Comparison of ENCODE assay signal across 14 cellular contexts in genomic region chr9:89579741-89580395, GRCh38. TPM values are rescaled to one million over a fixed set of nuclear protein-coding genes. Genes with fewer than 3 reads are reported as not detected.
DNase-seq lines count a peak whose midpoint lies in the region; ATAC-seq lines count a peak whose summit lies in the region.
"Had no signal": no experiment of that assay in that cellular context is flagged by ENCODE, and none has a peak within 500 bp of the region (broad histone marks: within the 10 kb centered on the region; RNA-seq: fewer than 3 reads in every experiment).

No MANE protein-coding gene starts in this region.

- peak; percentile 93 for ATAC-seq in activated CD8-positive, alpha-beta memory T cell treated with anti-CD3 and anti-CD28 coated beads, Interleukin-2, amount 10 ng/mL, durations not matched to agents 7 days and 5 days
- peak; percentile 91 for ATAC-seq in activated CD8-positive, alpha-beta T cell treated with anti-CD3 and anti-CD28 coated beads, Interleukin-2, amount 10 ng/mL, durations not matched to agents 7 days and 5 days

- H3K27ac Mint-ChIP-seq in activated CD8-positive, alpha-beta memory T cell treated with anti-CD3 and anti-CD28 coated beads, Interleukin-2, amount 10 ng/mL, durations not matched to agents 7 days and 5 days, result peak overlapping the region; percentile 82
- peak overlapping the region; percentile 65 for H3K27ac Mint-ChIP-seq in activated CD8-positive, alpha-beta T cell treated with anti-CD3 and anti-CD28 coated beads, Interleukin-2, amount 10 ng/mL, durations not matched to agents 7 days and 5 days

- CTCF ChIA-PET in activated CD8-positive, alpha-beta memory T cell treated with anti-CD3 and anti-CD28 coated beads, Interleukin-2, amount 10 ng/mL, durations not matched to agents 7 days and 5 days (lab: Charles Lee), result interaction anchor here (1.0 to 2.9 kb wide), 3 partner anchors 14 to 24 kb away, joined by 5 to 9 read pairs (median 9); no protein-coding TSS in a partner anchor
- CTCF ChIA-PET in activated CD8-positive, alpha-beta T cell treated with anti-CD3 and anti-CD28 coated beads, Interleukin-2, amount 10 ng/mL, durations not matched to agents 7 days and 5 days (lab: Charles Lee), result interaction anchor here (1.9 to 2.1 kb wide), 2 partner anchors 14 to 522 kb away, joined by 5 to 11 read pairs; no protein-coding TSS in a partner anchor

- H3K4me1 Mint-ChIP-seq in activated CD8-positive, alpha-beta memory T cell treated with anti-CD3 and anti-CD28 coated beads, Interleukin-2, amount 10 ng/mL, durations not matched to agents 7 days and 5 days, result peaks cover 18% of the 10 kb centered on the region
- peaks cover 26% of the 10 kb centered on the region for H3K4me1 Mint-ChIP-seq in activated CD8-positive, alpha-beta T cell treated with anti-CD3 and anti-CD28 coated beads, Interleukin-2, amount 10 ng/mL, durations not matched to agents 7 days and 5 days (ENCODE audit: low read depth)

- peak; percentile 86 for DNase-seq in activated CD8-positive, alpha-beta memory T cell treated with anti-CD3 and anti-CD28 coated beads, Interleukin-2, amount 10 ng/mL, durations not matched to agents 7 days and 5 days
- DNase-seq in activated CD8-positive, alpha-beta memory T cell treated with anti-CD3 and anti-CD28 coated beads for 24 hours, result no peak
- DNase-seq in M059J (ENCODE audit: low read depth) (peak; percentile 60), NCI-H187 (lab: John Stamatoyannopoulos, UW) (no peak), COLO829 (ENCODE audit: low spot score) (no peak), NCI-H446 treated with DMSO at 0.1 percent for 48 hours (lab: John Stamatoyannopoulos, UW) (no peak)
- peak; percentile 78 for DNase-seq in activated CD8-positive, alpha-beta T cell treated with anti-CD3 and anti-CD28 coated beads, Interleukin-2, amount 10 ng/mL, durations not matched to agents 7 days and 5 days
- peak; percentile 44 for DNase-seq in stimulated activated CD8-positive, alpha-beta memory T cell treated with anti-CD3 and anti-CD28 coated beads, Interleukin-4, amount 100 ng/mL, for 48 hours
- DNase-seq: ACHN, DMS53, NCI-H2081 treated with DMSO at 0.1 percent for 48 hours, ovary, transverse colon had no signal

- POLR2A ChIA-PET in activated CD8-positive, alpha-beta T cell treated with anti-CD3 and anti-CD28 coated beads, Interleukin-2, amount 10 ng/mL, durations not matched to agents 7 days and 5 days (lab: Charles Lee), result no interaction called here

- peaks cover 5% of the 10 kb centered on the region for H3K36me3 Mint-ChIP-seq in activated CD8-positive, alpha-beta memory T cell treated with anti-CD3 and anti-CD28 coated beads, Interleukin-2, amount 10 ng/mL, durations not matched to agents 7 days and 5 days
- no peaks in the 10 kb centered on the region for H3K36me3 Mint-ChIP-seq in activated CD8-positive, alpha-beta T cell treated with anti-CD3 and anti-CD28 coated beads, Interleukin-2, amount 10 ng/mL, durations not matched to agents 7 days and 5 days (ENCODE audit: low read depth)

- peaks cover 6% of the 10 kb centered on the region for H3K9me3 Mint-ChIP-seq in activated CD8-positive, alpha-beta memory T cell treated with anti-CD3 and anti-CD28 coated beads, Interleukin-2, amount 10 ng/mL, durations not matched to agents 7 days and 5 days (ENCODE audit: low read depth)
- no peaks in the 10 kb centered on the region for H3K9me3 Mint-ChIP-seq in activated CD8-positive, alpha-beta T cell treated with anti-CD3 and anti-CD28 coated beads, Interleukin-2, amount 10 ng/mL, durations not matched to agents 7 days and 5 days (ENCODE audit: insufficient read depth)

- H3K27me3 Mint-ChIP-seq in activated CD8-positive, alpha-beta memory T cell treated with anti-CD3 and anti-CD28 coated beads, Interleukin-2, amount 10 ng/mL, durations not matched to agents 7 days and 5 days, result peaks cover 67% of the 10 kb centered on the region
- H3K27me3 Mint-ChIP-seq in activated CD8-positive, alpha-beta T cell treated with anti-CD3 and anti-CD28 coated beads, Interleukin-2, amount 10 ng/mL, durations not matched to agents 7 days and 5 days (ENCODE audit: low read depth), result peaks cover 45% of the 10 kb centered on the region

- no peak overlapping the region for H3K4me3 Mint-ChIP-seq in activated CD8-positive, alpha-beta memory T cell treated with anti-CD3 and anti-CD28 coated beads, Interleukin-2, amount 10 ng/mL, durations not matched to agents 7 days and 5 days
- no peak overlapping the region for H3K4me3 Mint-ChIP-seq in activated CD8-positive, alpha-beta T cell treated with anti-CD3 and anti-CD28 coated beads, Interleukin-2, amount 10 ng/mL, durations not matched to agents 7 days and 5 days

RNA-seq across cellular contexts. Expression of gene GADD45G, which starts 24.9 kb away (rescaled TPM):
- total RNA-seq in activated CD8-positive, alpha-beta memory T cell treated with anti-CD3 and anti-CD28 coated beads, Interleukin-2, amount 10 ng/mL, durations not matched to agents 7 days and 5 days, result 10 to 100 TPM; 12.9 to 38.5 TPM
- 0.32 and 0.49 TPM in 2 replicates for total RNA-seq in M059J (2014; rRNA removed; shearing (Covaris generic))
- total RNA-seq in activated CD8-positive, alpha-beta T cell treated with anti-CD3 and anti-CD28 coated beads, Interleukin-2, amount 10 ng/mL, durations not matched to agents 7 days and 5 days, result 1 to 10 TPM; 7.4 to 7.7 TPM
- total RNA-seq: lung microvascular endothelial cell had no signal

Comparison
In these comparisons a context has a peak if more than half of its experiments do, and no peak if none do; other contexts are left out.
1. DNase-seq: peak in activated CD8-positive, alpha-beta memory T cell treated with anti-CD3 and anti-CD28 coated beads, Interleukin-2, amount 10 ng/mL, durations not matched to agents 7 days and 5 days (single experiment), M059J (single experiment), activated CD8-positive, alpha-beta T cell treated with anti-CD3 and anti-CD28 coated beads, Interleukin-2, amount 10 ng/mL, durations not matched to agents 7 days and 5 days (single experiment) and stimulated activated CD8-positive, alpha-beta memory T cell treated with anti-CD3 and anti-CD28 coated beads, Interleukin-4, amount 100 ng/mL, for 48 hours (single experiment); none in activated CD8-positive, alpha-beta memory T cell treated with anti-CD3 and anti-CD28 coated beads for 24 hours (single experiment), NCI-H187 (0 of 2), COLO829 (single experiment) and NCI-H446 treated with DMSO at 0.1 percent for 48 hours (single experiment).